In genomic region chr3:184441202-184441900, GRCh38 we compare ENCODE assay signal across 16 cellular contexts.
DNase-seq lines count a peak whose midpoint lies in the region; ATAC-seq and TF ChIP-seq lines count a peak whose summit lies in the region.
"Had no signal": no experiment of that assay in that cellular context is flagged by ENCODE, and none has a peak within 500 bp of the region (broad histone marks: within the 10 kb centered on the region; RNA-seq: fewer than 3 reads in every experiment).

No MANE protein-coding gene starts in this region.

- no peaks in the 10 kb centered on the region for H4K20me1 ChIP-seq in GM23338 (replicated peaks; ENCODE audit: insufficient read depth)

- no peaks in the 10 kb centered on the region for H3K36me3 ChIP-seq in BE2C
- no peaks in the 10 kb centered on the region for H3K36me3 ChIP-seq in GM23338 (ENCODE audit: insufficient read depth)

- H3K27ac ChIP-seq in GM23338 (ENCODE audit: low read depth) = no peak overlapping the region
- H3K27ac ChIP-seq: A549 had no signal

- H3K36me3 Mint-ChIP-seq in GM23338 (ENCODE audit: low read depth) (no peaks in the 10 kb centered on the region), chondrocyte (ENCODE audit: low read depth) (peaks cover 3% of the 10 kb centered on the region), mesothelial cell of epicardium (peaks cover 3% of the 10 kb centered on the region)
- H3K36me3 Mint-ChIP-seq: CD14-positive monocyte had no signal

- H3K9me3 Mint-ChIP-seq in GM23338 = peaks cover 4% of the 10 kb centered on the region; the same call in 1 of the 3 replicates
- peaks cover 4% of the 10 kb centered on the region for H3K9me3 Mint-ChIP-seq in chondrocyte (ENCODE audit: low read depth)
- peaks cover 5% of the 10 kb centered on the region for H3K9me3 Mint-ChIP-seq in mesothelial cell of epicardium

- ATAC-seq in GM23338 = no peak
- no peak for ATAC-seq in HG02938 (IDR thresholded peaks at IDR 0.05; ENCODE audit: unreplicated experiment)
- ATAC-seq in GM18909 (IDR thresholded peaks at IDR 0.05; ENCODE audit: poor library complexity, unreplicated experiment) = no peak
- ATAC-seq: A549, HepG2 had no signal

- H2AFZ ChIP-seq in GM23338 = peak overlapping the region; percentile 93

- H3K4me1 Mint-ChIP-seq in GM23338 (peaks cover 7% of the 10 kb centered on the region; the same call in 1 of the 3 replicates), chondrocyte (ENCODE audit: low read depth) (no peaks in the 10 kb centered on the region), mesothelial cell of epicardium (peaks cover 33% of the 10 kb centered on the region)

- no peaks in the 10 kb centered on the region for H3K9me2 ChIP-seq in GM23338 (ENCODE audit: insufficient read depth)

- H3K4me3 ChIP-seq in BE2C (ENCODE audit: low read depth, low read length) (no peak overlapping the region), GM23338 (no peak overlapping the region)
- H3K4me3 ChIP-seq: A549 had no signal

- H3K79me2 ChIP-seq in GM23338 (replicated peaks; ENCODE audit: insufficient read depth) = no peaks in the 10 kb centered on the region

- H3K4me3 Mint-ChIP-seq in GM23338 (no peak overlapping the region), chondrocyte (ENCODE audit: unreplicated experiment) (no peak overlapping the region), mesothelial cell of epicardium (no peak overlapping the region)
- H3K4me3 Mint-ChIP-seq: CD14-positive monocyte had no signal

- no peaks in the 10 kb centered on the region for H3K9me3 ChIP-seq in BE2C
- H3K9me3 ChIP-seq: A549 had no signal

- H3K27me3 Mint-ChIP-seq in GM23338 (ENCODE audit: insufficient read depth, low read depth, poor library complexity) (peaks cover 4% of the 10 kb centered on the region), chondrocyte (ENCODE audit: low read depth) (peaks cover 19% of the 10 kb centered on the region), mesothelial cell of epicardium (ENCODE audit: low read depth) (no peaks in the 10 kb centered on the region)

- H3K4me2 ChIP-seq in GM23338 = no peak overlapping the region
- H3K4me2 ChIP-seq: A549 had no signal

- H3K27ac Mint-ChIP-seq in GM23338 (no peak overlapping the region), chondrocyte (ENCODE audit: unreplicated experiment) (no peak overlapping the region), mesothelial cell of epicardium (peak overlapping the region; percentile 85)

- H3K4me1 ChIP-seq in BE2C (no peaks in the 10 kb centered on the region; the same call in 1 of the 2 replicates), GM23338 (ENCODE audit: insufficient read depth) (no peaks in the 10 kb centered on the region)
- H3K4me1 ChIP-seq: A549 had no signal

- DNase-seq in BE2C (peak; percentile 24), GM23338 (ENCODE audit: low spot score) (no peak), chondrocyte (ENCODE audit: low spot score) (peak; percentile 24), mesothelial cell of epicardium (ENCODE audit: low spot score in 2 of 2, unreplicated experiment in 2 of 2) (no peak), amygdala (lab: John Stamatoyannopoulos, UW) (no peak)
- no peak for DNase-seq in activated CD8-positive, alpha-beta memory T cell treated with anti-CD3 and anti-CD28 coated beads, Interleukin-2, amount 50 U/mL, for 4 hours
- DNase-seq: COR-L47, NCI-H1417, NCI-H2029, NCI-H510A, NCI-H774 had no signal

- H3K27me3 ChIP-seq in BE2C = no peaks in the 10 kb centered on the region
- H3K27me3 ChIP-seq in GM23338 (ENCODE audit: insufficient read depth) = no peaks in the 10 kb centered on the region

- no peaks in the 10 kb centered on the region for H3F3A ChIP-seq in GM23338 (replicated peaks; ENCODE audit: low read depth)

- no peak for TF ChIP-seq CTCF in BE2C (IDR thresholded peaks at IDR 0.05; ENCODE audit: low read depth, low read length)
- TF ChIP-seq CTCF in GM23338 (conservative IDR thresholded peaks at IDR 0.05; ENCODE audit: low read depth in 2 of 2) = no peak
- no peak for TF ChIP-seq CTCF in chondrocyte (IDR thresholded peaks at IDR 0.05)
- no peak for TF ChIP-seq CTCF in mesothelial cell of epicardium (IDR thresholded peaks at IDR 0.05; ENCODE audit: unreplicated experiment)

TF ChIP-seq in GM23338, 12 proteins besides CTCF, POLR2A, EP300 and RAD21 (continues in another document):
- TF ChIP-seq EZH2 (IDR thresholded peaks at IDR 0.05; ENCODE audit: low read depth, unreplicated experiment) (no peak), NANOG (IDR thresholded peaks at IDR 0.05; ENCODE audit: borderline replicate concordance) (no peak), REST (IDR thresholded peaks at IDR 0.05; ENCODE audit: unreplicated experiment) (no peak), CREB1 (CRISPR knock-in tag; IDR thresholded peaks at IDR 0.05; ENCODE audit: low read depth) (no peak), ZNF331 (CRISPR knock-in tag; IDR thresholded peaks at IDR 0.05; ENCODE audit: low read depth) (no peak)

Comparison
In these comparisons a context has a peak if more than half of its experiments do, and no peak if none do; other contexts are left out.
1. DNase-seq: peak in BE2C (single experiment) and chondrocyte (single experiment); none in GM23338 (single experiment), mesothelial cell of epicardium (0 of 2), amygdala (0 of 56) and activated CD8-positive, alpha-beta memory T cell treated with anti-CD3 and anti-CD28 coated beads, Interleukin-2, amount 50 U/mL, for 4 hours (single experiment).